ENCODE assay signal across 28 cellular contexts in the genomic region with DNA sequence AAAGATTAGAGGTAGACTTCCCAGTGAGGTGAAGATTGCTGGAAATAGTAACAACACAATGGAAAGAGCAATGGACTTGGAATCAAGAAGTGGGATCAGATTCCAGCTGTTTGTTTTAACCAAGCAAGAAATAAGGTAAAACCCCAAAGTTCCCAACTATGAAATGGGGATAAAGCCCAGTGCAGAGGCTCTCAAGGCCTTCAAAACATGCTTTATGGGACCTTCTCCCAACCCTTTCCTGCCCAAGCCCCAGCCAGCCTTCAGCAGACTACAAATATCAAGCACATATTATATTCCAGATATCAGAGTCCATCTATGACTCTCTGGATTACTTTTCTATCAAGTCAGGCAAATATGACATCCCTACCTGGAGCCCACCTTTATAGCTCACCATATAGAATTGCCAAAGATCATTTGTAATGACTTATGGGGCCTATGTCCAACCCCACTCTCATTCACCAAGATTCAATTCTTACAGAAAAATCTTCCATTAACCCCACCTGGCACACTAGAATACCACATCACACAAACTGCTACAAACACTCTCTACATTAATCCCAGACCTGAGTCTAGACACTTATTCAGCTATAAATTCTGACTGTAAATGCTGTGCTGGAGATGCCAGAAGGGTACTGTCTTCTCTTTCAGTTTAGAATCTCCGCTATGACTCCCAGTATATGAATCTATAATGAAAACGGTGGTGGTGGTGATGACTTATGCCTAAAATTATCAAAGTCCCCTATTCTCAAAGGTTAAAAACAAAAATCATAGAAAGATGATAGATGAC. TPM values are rescaled to one million over a fixed set of nuclear protein-coding genes. Genes with fewer than 3 reads are reported as not detected.
DNase-seq lines count a peak whose midpoint lies in the region; ATAC-seq, FAIRE-seq and TF ChIP-seq lines count a peak whose summit lies in the region.
"Had no signal": no experiment of that assay in that cellular context is flagged by ENCODE, and none has a peak within 500 bp of the region (broad histone marks: within the 10 kb centered on the region; RNA-seq: fewer than 3 reads in every experiment).

No MANE protein-coding gene starts in this region.

- no peaks in the 10 kb centered on the region for H3K9me3 ChIP-seq in CD4-positive, alpha-beta memory T cell (ENCODE audit: control insufficient read depth in 1 of 2, low read length in 2 of 2)
- H3K9me3 ChIP-seq in endothelial cell of umbilical vein (replicated peaks; ENCODE audit: control insufficient read depth, insufficient read depth, low read length) (no peaks in the 10 kb centered on the region), heart left ventricle (no peaks in the 10 kb centered on the region)
- H3K9me3 ChIP-seq: tibial artery had no signal

- H3K27ac Mint-ChIP-seq in CD4-positive, alpha-beta memory T cell = peak overlapping the region in 6 of 7 donors; percentile 24 to 83 (median 54)
- peak overlapping the region; percentile 9 for H3K27ac Mint-ChIP-seq in activated T-cell treated with anti-CD3 and anti-CD28 coated beads, Interleukin-2, amount 50 U/mL, for 72 hours

- H3K27me3 ChIP-seq in CD4-positive, alpha-beta memory T cell (ENCODE audit: insufficient read depth, low read length) = no peaks in the 10 kb centered on the region
- H3K27me3 ChIP-seq in endothelial cell of umbilical vein (ENCODE audit: control insufficient read depth in 2 of 2, insufficient read depth in 2 of 2, low read length in 2 of 2) (no peaks in the 10 kb centered on the region), heart left ventricle (no peaks in the 10 kb centered on the region)
- H3K27me3 ChIP-seq: tibial artery had no signal

- no peak overlapping the region for H3K4me3 Mint-ChIP-seq in CD4-positive, alpha-beta memory T cell
- H3K4me3 Mint-ChIP-seq in activated T-cell treated with anti-CD3 and anti-CD28 coated beads, Interleukin-2, amount 50 U/mL, for 72 hours = peak overlapping the region in 1 of 2 donors; percentile 0
- H3K4me3 Mint-ChIP-seq: natural killer cell had no signal

- H3K4me1 Mint-ChIP-seq in CD4-positive, alpha-beta memory T cell = peaks cover 34 to 63% (median 41%) of the 10 kb centered on the region in 4 donors
- H3K4me1 Mint-ChIP-seq in activated T-cell treated with anti-CD3 and anti-CD28 coated beads, Interleukin-2, amount 50 U/mL, for 72 hours (ENCODE audit: low read depth) = peaks cover 69% of the 10 kb centered on the region

- no peak for DNase-seq in activated CD4-positive, CD25-positive, alpha-beta regulatory T cell (lab: John Stamatoyannopoulos, UW)
- DNase-seq in CD4-positive, alpha-beta memory T cell = no peak
- no peak for DNase-seq in activated T-cell treated with anti-CD3 and anti-CD28 coated beads, Interleukin-2, amount 50 U/mL, for 72 hours
- DNase-seq in endothelial cell of umbilical vein (ENCODE audit: low read depth, low spot score) = no peak
- DNase-seq in retina = no peak
- no peak for DNase-seq in heart left ventricle
- DNase-seq: activated CD4-positive, alpha-beta T cell treated with anti-CD3 and anti-CD28 coated beads, Interleukin-2, amount 50 U/mL, for 4 hours; central memory CD4-positive, alpha-beta T cell; islet precursor cell; left ventricle myocardium superior; natural killer cell; NCI-H2081 treated with DMSO at 0.1 percent for 48 hours; NCI-H748 treated with DMSO at 0.1 percent for 48 hours; SIG-M5; T-helper 9 cell; tibial artery had no signal

- no peak for FAIRE-seq in endothelial cell of umbilical vein (lab: Jason Lieb, UNC)
- FAIRE-seq: endometrium, H54, RCC 7860 had no signal

- CTCF ChIA-PET in CD4-positive, alpha-beta memory T cell (lab: Charles Lee; ENCODE audit: partially characterized antibody) = no interaction called here
- CTCF ChIA-PET in endothelial cell of umbilical vein (lab: Charles Lee) = interaction anchor here (0.8 kb wide), 1 partner anchor 43 kb away, joined by 3 read pairs; no protein-coding TSS in a partner anchor

- no TSS peak for BruUV-seq in endothelial cell of umbilical vein (replicated peaks; lab: Mats Ljungman, UMichigan)

- peaks cover 30% of the 10 kb centered on the region for H3K4me1 ChIP-seq in CD4-positive, alpha-beta memory T cell (ENCODE audit: insufficient read depth, low read length)
- H3K4me1 ChIP-seq in endothelial cell of umbilical vein (ENCODE audit: control insufficient read depth, extremely low read depth, insufficient read depth, low read length) = peaks cover 21% of the 10 kb centered on the region
- peaks cover 3 to 36% (median 26%) of the 10 kb centered on the region in 12 donors for H3K4me1 ChIP-seq in heart left ventricle

- dilution Hi-C loops in endothelial cell of umbilical vein (cut with MboI; ENCODE audit: extremely low pct_ligation_motif_present, low sequenced_read_pairs) = no loop called here

- H3K9me3 Mint-ChIP-seq in CD4-positive, alpha-beta memory T cell = peaks cover 0 to 2% (median 0%) of the 10 kb centered on the region in 8 donors
- no peaks in the 10 kb centered on the region for H3K9me3 Mint-ChIP-seq in activated T-cell treated with anti-CD3 and anti-CD28 coated beads, Interleukin-2, amount 50 U/mL, for 72 hours
- H3K9me3 Mint-ChIP-seq: IgD-negative memory B cell, natural killer cell had no signal

- H3K4me2 ChIP-seq in endothelial cell of umbilical vein (ENCODE audit: insufficient read depth, low read length) = no peak overlapping the region

- no peak overlapping the region for H3K4me3 ChIP-seq in CD4-positive, alpha-beta memory T cell (ENCODE audit: low read length in 2 of 2)
- no peak overlapping the region for H3K4me3 ChIP-seq in endothelial cell of umbilical vein (replicated peaks in 1 of 3; ENCODE audit: insufficient read depth in 1 of 3, low read depth in 1 of 3, low read length in 3 of 3)
- H3K4me3 ChIP-seq in heart left ventricle = no peak overlapping the region
- H3K4me3 ChIP-seq: skin epidermis, tibial artery had no signal

- no peaks in the 10 kb centered on the region for H3K27me3 Mint-ChIP-seq in CD4-positive, alpha-beta memory T cell
- no peaks in the 10 kb centered on the region for H3K27me3 Mint-ChIP-seq in activated T-cell treated with anti-CD3 and anti-CD28 coated beads, Interleukin-2, amount 50 U/mL, for 72 hours (ENCODE audit: low read depth)
- H3K27me3 Mint-ChIP-seq: IgD-negative memory B cell had no signal

- no peak for TF ChIP-seq CTCF in endothelial cell of umbilical vein (IDR thresholded peaks at IDR 0.05; ENCODE audit: extremely low read depth in 1 of 2, insufficient read depth in 1 of 2, low read depth in 1 of 2, low read length in 2 of 2)
- no peak for TF ChIP-seq CTCF in heart left ventricle (IDR thresholded peaks at IDR 0.05)

- H3K27ac ChIP-seq in CD4-positive, alpha-beta memory T cell (ENCODE audit: low read depth, low read length) = no peak overlapping the region
- H3K27ac ChIP-seq in endothelial cell of umbilical vein (ENCODE audit: insufficient read depth, low read depth, low read length) (no peak overlapping the region), heart left ventricle (no peak overlapping the region)
- H3K27ac ChIP-seq: 22Rv1, C4-2B, skin epidermis, tibial artery, VCaP had no signal

- H3K36me3 ChIP-seq in CD4-positive, alpha-beta memory T cell (ENCODE audit: insufficient read depth, low read length) = peaks cover 84% of the 10 kb centered on the region
- peaks cover 48 to 73% of the 10 kb centered on the region in 2 experiments for H3K36me3 ChIP-seq in endothelial cell of umbilical vein (ENCODE audit: control insufficient read depth in 2 of 2, extremely low read depth in 1 of 2, insufficient read depth in 2 of 2, low read length in 2 of 2)
- peaks cover 2 to 99% (median 97%) of the 10 kb centered on the region in 9 donors for H3K36me3 ChIP-seq in heart left ventricle

- no peak overlapping the region for H3K9ac ChIP-seq in endothelial cell of umbilical vein (replicated peaks; ENCODE audit: extremely low read depth, insufficient read depth, low read length)

- peak; percentile 65 to 69 for ATAC-seq in activated CD4-positive, CD25-positive, alpha-beta regulatory T cell treated with anti-CD3 and anti-CD28 coated beads, Interleukin-2, amount 50 U/mL, for 24 hours
- ATAC-seq in activated T-cell treated with anti-CD3 and anti-CD28 coated beads, Interleukin-2, amount 50 U/mL, for 72 hours (replicated peaks in 1 of 2) = peak in 1 of 2 donors; percentile 11
- ATAC-seq in heart left ventricle (no peak), GM21529 (IDR thresholded peaks at IDR 0.05; ENCODE audit: unreplicated experiment) (no peak)
- ATAC-seq: left ventricle myocardium superior, natural killer cell had no signal

- H3K9me1 ChIP-seq in endothelial cell of umbilical vein (replicated peaks; ENCODE audit: control insufficient read depth, extremely low read depth, insufficient read depth, low read length) = no peaks in the 10 kb centered on the region

- H4K20me1 ChIP-seq in endothelial cell of umbilical vein (replicated peaks; ENCODE audit: control insufficient read depth, extremely low read depth, insufficient read depth, low read length) = peaks cover 7% of the 10 kb centered on the region

- TF ChIP-seq POLR2A in endothelial cell of umbilical vein (IDR thresholded peaks at IDR 0.05; ENCODE audit: low read depth, low read length) (peak; percentile 20), heart left ventricle (IDR thresholded peaks at IDR 0.05) (no peak)

- peaks cover 80 to 86% of the 10 kb centered on the region in 2 donors for H3K36me3 Mint-ChIP-seq in CD4-positive, alpha-beta memory T cell
- peaks cover 41 to 71% of the 10 kb centered on the region in 2 donors for H3K36me3 Mint-ChIP-seq in activated T-cell treated with anti-CD3 and anti-CD28 coated beads, Interleukin-2, amount 50 U/mL, for 72 hours (ENCODE audit: insufficient read depth in 2 of 2)

- POLR2A ChIA-PET in CD4-positive, alpha-beta memory T cell (lab: Charles Lee; ENCODE audit: partially characterized antibody) = interaction anchor here (1.0 kb wide), 1 partner anchor 12 kb away, joined by 3 read pairs; a partner anchor contains a TSS
- POLR2A ChIA-PET in endothelial cell of umbilical vein (lab: Charles Lee) = no interaction called here

- WGBS in heart left ventricle, 4 donors = 29 to 66% (median 36%) methylated on average over 2 of the region's 2 CpGs

- peaks cover 73% of the 10 kb centered on the region for H3K79me2 ChIP-seq in endothelial cell of umbilical vein (ENCODE audit: control insufficient read depth, insufficient read depth, low read length)

- intact Hi-C loops in CD4-positive, alpha-beta memory T cell (cut with micrococcal nuclease) = no loop called here
- intact Hi-C loops in endothelial cell of umbilical vein (cut with micrococcal nuclease) = no loop called here
- intact Hi-C loops in heart left ventricle (cut with DNase I) = loop anchor here in 1 of 10 donors (5.0 kb wide), 1 partner anchor 38 kb away; a partner anchor contains a TSS

- H2AFZ ChIP-seq in endothelial cell of umbilical vein (ENCODE audit: low read depth, low read length) = no peak overlapping the region

RNA-seq across cellular contexts. Expression of a gene that starts 6.1 kb away (rescaled TPM):
- total RNA-seq in CD4-positive, alpha-beta memory T cell = 100 to 1,000 TPM; 729 to 737 TPM
- 10 to 100 TPM; 65.6 to 94.3 TPM for polyA plus RNA-seq in CD4-positive, alpha-beta memory T cell
- 100 to 1,000 TPM; 567 to 644 TPM for total RNA-seq in activated T-cell treated with anti-CD3 and anti-CD28 coated beads, Interleukin-2, amount 50 U/mL, for 72 hours
- 453 and 481 TPM in 2 replicates for total RNA-seq in endothelial cell of umbilical vein
- 722 and 766 TPM in 2 replicates for polyA plus RNA-seq in endothelial cell of umbilical vein
- polyA plus RNA-seq in endothelial cell of umbilical vein (2011; cell fraction: cytosol; rRNA removed) = 462 and 465 TPM in 2 replicates
- 1,430 and 1,543 TPM in 2 replicates for polyA plus RNA-seq in endothelial cell of umbilical vein (2011; cell fraction: nucleus; rRNA removed)
- polyA plus RNA-seq in endothelial cell of umbilical vein (2012) = 283 and 357 TPM in 2 replicates
- 941 and 1,099 TPM in 2 replicates for polyA minus RNA-seq in endothelial cell of umbilical vein
- 284 TPM for polyA minus RNA-seq in endothelial cell of umbilical vein (2011; cell fraction: cytosol; rRNA and poly(A)+ RNA removed)
- 394 and 502 TPM in 2 replicates for polyA minus RNA-seq in endothelial cell of umbilical vein (2011; cell fraction: nucleus; rRNA and poly(A)+ RNA removed)
- 100 to 1,000 TPM; 122 to 209 (median 164) TPM for total RNA-seq in heart left ventricle
- polyA plus RNA-seq in heart left ventricle = 100 to 1,000 TPM; 162 to 193 TPM

RNA-seq across cellular contexts. Expression of a gene that starts 7.0 kb away (rescaled TPM):
- total RNA-seq in CD4-positive, alpha-beta memory T cell = not detected
- not detected for polyA plus RNA-seq in CD4-positive, alpha-beta memory T cell
- total RNA-seq in activated T-cell treated with anti-CD3 and anti-CD28 coated beads, Interleukin-2, amount 50 U/mL, for 72 hours = not detected
- total RNA-seq in endothelial cell of umbilical vein (not detected in 2 replicates), heart left ventricle (not detected)
- polyA plus RNA-seq in endothelial cell of umbilical vein (not detected in 2 replicates), heart left ventricle (not detected)
- polyA plus RNA-seq in endothelial cell of umbilical vein (2011; cell fraction: cytosol; rRNA removed) = not detected in 2 replicates
- not detected in 2 replicates for polyA plus RNA-seq in endothelial cell of umbilical vein (2011; cell fraction: nucleus; rRNA removed)
- not detected in 2 replicates for polyA plus RNA-seq in endothelial cell of umbilical vein (2012)
- polyA minus RNA-seq in endothelial cell of umbilical vein = not detected in 2 replicates
- polyA minus RNA-seq in endothelial cell of umbilical vein (2011; cell fraction: cytosol; rRNA and poly(A)+ RNA removed) = not detected
- not detected in 2 replicates for polyA minus RNA-seq in endothelial cell of umbilical vein (2011; cell fraction: nucleus; rRNA and poly(A)+ RNA removed)
- total RNA-seq: left ventricle myocardium superior, MCF 10A, natural killer cell, omental fat pad had no signal
- polyA plus RNA-seq: IgD-negative memory B cell had no signal

RNA-seq across cellular contexts. Expression of a gene that starts 10.7 kb away (rescaled TPM):
- total RNA-seq in CD4-positive, alpha-beta memory T cell = 1 to 10 TPM; 6.0 to 7.2 TPM
- under 1 TPM; 0.84 to 1.00 TPM for polyA plus RNA-seq in CD4-positive, alpha-beta memory T cell
- 1 to 10 TPM; 4.1 to 5.6 TPM for total RNA-seq in activated T-cell treated with anti-CD3 and anti-CD28 coated beads, Interleukin-2, amount 50 U/mL, for 72 hours
- total RNA-seq in endothelial cell of umbilical vein (0.84 and 1.4 TPM in 2 replicates), heart left ventricle (1 to 10 TPM; 1.1 to 3.5 (median 1.4) TPM)
- polyA plus RNA-seq in endothelial cell of umbilical vein (0.64 and 0.70 TPM in 2 replicates), heart left ventricle (1 to 10 TPM; 1.3 to 2.2 TPM)
- polyA plus RNA-seq in endothelial cell of umbilical vein (2011; cell fraction: cytosol; rRNA removed) = 0.63 and 0.66 TPM in 2 replicates
- polyA plus RNA-seq in endothelial cell of umbilical vein (2011; cell fraction: nucleus; rRNA removed) = 2.7 and 4.2 TPM in 2 replicates
- polyA plus RNA-seq in endothelial cell of umbilical vein (2012) = 0.49 and 0.70 TPM in 2 replicates
- polyA minus RNA-seq in endothelial cell of umbilical vein = 0.15 and 3.6 TPM in 2 replicates
- not detected for polyA minus RNA-seq in endothelial cell of umbilical vein (2011; cell fraction: cytosol; rRNA and poly(A)+ RNA removed)
- 1.1 and 1.5 TPM in 2 replicates for polyA minus RNA-seq in endothelial cell of umbilical vein (2011; cell fraction: nucleus; rRNA and poly(A)+ RNA removed)

RNA-seq across cellular contexts. Expression of a gene that starts 11.7 kb away (rescaled TPM):
- total RNA-seq in CD4-positive, alpha-beta memory T cell = 10 to 100 TPM in 1 of 2 experiments, 1 to 10 TPM in 1; 9.8 to 13.3 TPM
- 1 to 10 TPM; 5.7 to 7.4 TPM for polyA plus RNA-seq in CD4-positive, alpha-beta memory T cell
- 10 to 100 TPM; 28.0 to 36.6 TPM for total RNA-seq in activated T-cell treated with anti-CD3 and anti-CD28 coated beads, Interleukin-2, amount 50 U/mL, for 72 hours
- total RNA-seq in endothelial cell of umbilical vein (14.6 and 15.5 TPM in 2 replicates), heart left ventricle (10 to 100 TPM in 8 of 9 donors, 1 to 10 TPM in 1; 10.0 to 17.8 (median 12.4) TPM)
- polyA plus RNA-seq in endothelial cell of umbilical vein (9.9 and 14.2 TPM in 2 replicates), heart left ventricle (10 to 100 TPM; 18.2 to 22.9 TPM)
- polyA plus RNA-seq in endothelial cell of umbilical vein (2011; cell fraction: cytosol; rRNA removed) = 7.1 and 11.2 TPM in 2 replicates
- polyA plus RNA-seq in endothelial cell of umbilical vein (2011; cell fraction: nucleus; rRNA removed) = 8.1 and 8.5 TPM in 2 replicates
- polyA plus RNA-seq in endothelial cell of umbilical vein (2012) = 8.4 and 10.2 TPM in 2 replicates
- polyA minus RNA-seq in endothelial cell of umbilical vein = 5.2 TPM in 2 replicates
- 13.5 TPM for polyA minus RNA-seq in endothelial cell of umbilical vein (2011; cell fraction: cytosol; rRNA and poly(A)+ RNA removed)
- 2.8 and 9.3 TPM in 2 replicates for polyA minus RNA-seq in endothelial cell of umbilical vein (2011; cell fraction: nucleus; rRNA and poly(A)+ RNA removed)

RNA-seq across cellular contexts. Expression of a gene that starts 36.4 kb away (rescaled TPM):
- total RNA-seq in CD4-positive, alpha-beta memory T cell = 10 to 100 TPM; 17.3 to 17.5 TPM
- 10 to 100 TPM; 27.7 to 31.1 TPM for polyA plus RNA-seq in CD4-positive, alpha-beta memory T cell
- 100 to 1,000 TPM in 1 of 2 donors, 10 to 100 TPM in 1; 77.2 to 110 TPM for total RNA-seq in activated T-cell treated with anti-CD3 and anti-CD28 coated beads, Interleukin-2, amount 50 U/mL, for 72 hours
- total RNA-seq in endothelial cell of umbilical vein (0.46 TPM in 1 of 2 replicates, not detected in the other), heart left ventricle (under 1 TPM in 2 of 9 donors, not detected in 7; 0.18 to 0.64 TPM)
- polyA plus RNA-seq in endothelial cell of umbilical vein (0.08 TPM in 1 of 2 replicates, not detected in the other), heart left ventricle (under 1 TPM in 1 of 2 donors, not detected in 1; 0.07 TPM)
- 0.08 TPM in 1 of 2 replicates, not detected in the other for polyA plus RNA-seq in endothelial cell of umbilical vein (2011; cell fraction: cytosol; rRNA removed)
- polyA plus RNA-seq in endothelial cell of umbilical vein (2011; cell fraction: nucleus; rRNA removed) = 0.13 and 0.15 TPM in 2 replicates
- polyA plus RNA-seq in endothelial cell of umbilical vein (2012) = not detected in 2 replicates
- polyA minus RNA-seq in endothelial cell of umbilical vein = 0.27 TPM in 1 of 2 replicates, not detected in the other
- polyA minus RNA-seq in endothelial cell of umbilical vein (2011; cell fraction: cytosol; rRNA and poly(A)+ RNA removed) = not detected
- not detected in 2 replicates for polyA minus RNA-seq in endothelial cell of umbilical vein (2011; cell fraction: nucleus; rRNA and poly(A)+ RNA removed)
- total RNA-seq: left ventricle myocardium superior, MCF 10A, omental fat pad had no signal

Comparison
In these comparisons a context has a peak if more than half of its experiments do, and no peak if none do; other contexts are left out.
1. ATAC-seq: peak in activated CD4-positive, CD25-positive, alpha-beta regulatory T cell treated with anti-CD3 and anti-CD28 coated beads, Interleukin-2, amount 50 U/mL, for 24 hours (2 of 2); none in heart left ventricle (0 of 4) and GM21529 (single experiment).